In the genomic region with DNA sequence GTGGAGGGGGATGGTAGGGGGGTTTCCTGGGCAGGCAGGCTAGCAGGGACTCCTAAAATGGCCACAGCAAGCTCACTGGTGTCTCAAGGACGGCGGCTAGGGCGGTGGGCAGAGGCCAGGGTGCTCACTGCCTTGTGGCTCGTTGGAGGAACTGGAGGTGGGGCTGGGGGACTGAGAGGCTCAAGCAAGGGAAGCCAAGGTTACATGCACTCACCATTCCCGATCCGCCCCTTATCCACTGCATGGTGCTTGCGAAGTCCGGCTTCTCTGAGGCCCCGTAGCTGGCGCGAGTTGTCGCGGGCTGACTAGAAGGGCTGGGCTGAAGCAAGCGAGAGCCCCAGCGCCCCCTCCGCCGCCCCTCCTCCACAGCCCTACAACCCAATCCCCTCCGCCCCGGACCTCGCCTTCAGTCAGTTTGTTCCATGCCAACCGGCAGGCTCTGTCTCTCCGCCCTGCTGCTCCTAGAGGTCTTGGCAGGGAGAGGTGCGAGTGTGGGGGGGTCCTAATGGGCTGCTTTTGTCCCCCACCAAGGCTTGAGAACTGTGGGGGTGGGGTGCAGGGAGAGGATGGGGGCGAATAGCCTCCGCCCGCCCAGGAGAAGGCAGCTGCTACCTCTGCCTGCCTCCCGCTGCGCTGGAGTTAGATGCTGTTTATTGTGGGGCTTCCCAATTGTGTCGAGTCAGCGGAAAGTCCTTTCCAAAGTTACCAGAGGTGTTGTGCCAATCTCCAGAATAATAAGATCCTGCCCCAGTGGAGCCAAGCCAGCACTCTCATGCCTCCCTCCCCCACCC, we compare ENCODE assay signal across 1 cellular context.
A peak's percentile ranks its signal among the peaks of the same experiment; 100 is the strongest.
TF ChIP-seq lines count a peak whose summit lies in the region.

A gene (minus strand): TSS at position 313 of the 791 bp plus-strand sequence. CDS start 69 bp downstream, at position 244.

TF ChIP-seq in K562, 482 proteins besides CTCF, POLR2A, EP300 and RAD21 (continued from another document):
- TF ChIP-seq ZNF644 (tag; IDR thresholded peaks at IDR 0.05; ENCODE audit: low read depth) (no peak), MAFK (IDR thresholded peaks at IDR 0.05; ENCODE audit: low read length) (peak; percentile 80), MAFG (tag; conservative IDR thresholded peaks at IDR 0.05) (peak; percentile 41; the same call in 1 of the 2 replicates)
